ENCODE assay signal across 18 cellular contexts in the genomic region with DNA sequence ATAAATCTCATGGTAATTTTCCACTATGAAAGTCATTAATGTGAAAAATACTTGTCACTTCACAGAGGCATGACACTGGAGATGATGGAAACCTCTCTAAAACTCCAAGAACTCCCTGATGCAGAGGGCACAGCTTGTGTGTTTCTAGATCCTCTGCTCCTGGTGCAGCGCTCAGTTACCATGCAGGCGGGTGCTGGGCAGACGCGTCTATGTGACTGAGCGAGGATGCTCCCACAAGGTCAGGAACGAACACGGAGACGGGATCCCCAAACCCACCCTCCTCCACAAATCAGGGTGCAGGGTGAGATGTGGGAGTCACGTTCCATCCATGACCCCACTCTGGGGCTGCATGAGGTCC.
"Had no signal": no experiment of that assay in that cellular context is flagged by ENCODE, and none has a peak within 500 bp of the region (broad histone marks: within the 10 kb centered on the region; RNA-seq: fewer than 3 reads in every experiment).

No MANE protein-coding gene starts in this region.

- H3K27ac ChIP-seq: dorsolateral prefrontal cortex, epithelial cell of prostate, foreskin keratinocyte, left ventricle myocardium inferior, thoracic aorta, upper lobe of left lung had no signal

- H3K27ac Mint-ChIP-seq: activated B cell treated with CpG ODN at 0.5 μM for 24 hours; activated T-helper 1 cell treated with anti-CD3 and anti-CD28 coated beads, Interleukin-12 subunit alpha, Interleukin-12 subunit beta, Interleukin-2, Interleukin-4 antibody, amounts not matched to agents 30 ng/mL and 10 ng/mL and 1 ng/mL, durations not matched to agents 14 hours and 24 hours and 36 hours had no signal

- H3K27me3 ChIP-seq: dorsolateral prefrontal cortex, foreskin keratinocyte, upper lobe of left lung had no signal

- H3K9me3 ChIP-seq: left ventricle myocardium inferior, thoracic aorta, upper lobe of left lung had no signal

- ATAC-seq: foreskin keratinocyte; sciatic nerve; stimulated activated naive B cell treated with anti-CD40 and anti-IgM and Interleukin-4, amounts not matched to agents 10 μg/mL and 1 μg/mL and 100 μg/mL, for 72 hours had no signal

- H3K4me2 ChIP-seq: smooth muscle cell had no signal

- FAIRE-seq: colon, keratinocyte had no signal

- H3K4me3 ChIP-seq: dorsolateral prefrontal cortex, left ventricle myocardium inferior, smooth muscle cell, thoracic aorta, upper lobe of left lung had no signal

- DNase-seq: activated B cell treated with CpG ODN at 0.5 μM for 24 hours; activated CD4-positive, alpha-beta T cell treated with anti-CD3 and anti-CD28 coated beads for 4 hours; activated CD8-positive, alpha-beta memory T cell treated with anti-CD3 and anti-CD28 coated beads, Interleukin-2, amount 50 U/mL, for 4 hours; dorsolateral prefrontal cortex; foreskin keratinocyte; left ventricle myocardium inferior; mammary epithelial cell; stimulated activated CD4-positive, alpha-beta T cell treated with anti-CD3 and anti-CD28 coated beads, Interleukin-4, amount 100 ng/mL, for 24 hours; stimulated activated naive B cell treated with anti-CD40 and anti-IgM and Interleukin-4, amounts not matched to agents 10 μg/mL and 1 μg/mL and 100 μg/mL, for 72 hours; upper lobe of left lung had no signal

- H3K36me3 ChIP-seq: left ventricle myocardium inferior, thoracic aorta had no signal

- H3K9me3 Mint-ChIP-seq: activated B cell treated with CpG ODN at 0.5 μM for 24 hours; activated T-helper 1 cell treated with anti-CD3 and anti-CD28 coated beads, Interleukin-12 subunit alpha, Interleukin-12 subunit beta, Interleukin-2, Interleukin-4 antibody, amounts not matched to agents 30 ng/mL and 10 ng/mL and 1 ng/mL, durations not matched to agents 14 hours and 24 hours and 36 hours; stimulated activated naive B cell treated with anti-CD40 and anti-IgM and Interleukin-4, amounts not matched to agents 10 μg/mL and 1 μg/mL and 100 μg/mL, for 72 hours had no signal

- H3K4me3 Mint-ChIP-seq: activated B cell treated with CpG ODN at 0.5 μM for 24 hours; activated naive CD8-positive, alpha-beta T cell; activated T-helper 1 cell treated with anti-CD3 and anti-CD28 coated beads, Interleukin-12 subunit alpha, Interleukin-12 subunit beta, Interleukin-2, Interleukin-4 antibody, amounts not matched to agents 30 ng/mL and 10 ng/mL and 1 ng/mL, durations not matched to agents 14 hours and 24 hours and 36 hours had no signal

- H3K4me1 ChIP-seq: foreskin keratinocyte had no signal

- H3K27me3 Mint-ChIP-seq: activated B cell treated with CpG ODN at 0.5 μM for 24 hours; activated naive CD8-positive, alpha-beta T cell; stimulated activated naive B cell treated with anti-CD40 and anti-IgM and Interleukin-4, amounts not matched to agents 10 μg/mL and 1 μg/mL and 100 μg/mL, for 72 hours had no signal
